In genomic region chr5:131647078-131647769, GRCh38 we compare ENCODE assay signal across 15 cellular contexts.
A peak's percentile ranks its signal among the peaks of the same experiment; 100 is the strongest.
DNase-seq lines count a peak whose midpoint lies in the region; ATAC-seq, FAIRE-seq and TF ChIP-seq lines count a peak whose summit lies in the region.
"Had no signal": no experiment of that assay in that cellular context is flagged by ENCODE, and none has a peak within 500 bp of the region (broad histone marks: within the 10 kb centered on the region; RNA-seq: fewer than 3 reads in every experiment).

No MANE protein-coding gene starts in this region.

- H2AFZ ChIP-seq in OCI-LY3 (ENCODE audit: low read depth, low read length) = no peak overlapping the region

- H3K27ac ChIP-seq in OCI-LY3 (ENCODE audit: low read length) = peak overlapping the region; percentile 38
- H3K27ac ChIP-seq: foreskin keratinocyte, vagina had no signal

- peaks cover 13% of the 10 kb centered on the region for H3K36me3 ChIP-seq in OCI-LY3 (replicated peaks; ENCODE audit: low read depth, low read length)

- peaks cover 13% of the 10 kb centered on the region for H3K4me1 ChIP-seq in OCI-LY3 (ENCODE audit: low read length)
- H3K4me1 ChIP-seq: vagina had no signal

- ATAC-seq in GM21360 (IDR thresholded peaks at IDR 0.05; ENCODE audit: unreplicated experiment) (peak; percentile 66), HG03060 (IDR thresholded peaks at IDR 0.05; ENCODE audit: low read depth, unreplicated experiment) (peak; percentile 37)
- ATAC-seq in stimulated activated naive CD8-positive, alpha-beta T cell treated with anti-CD3 and anti-CD28 coated beads, Interleukin-15, amount 100 ng/mL, for 72 hours = no peak
- ATAC-seq: foreskin keratinocyte had no signal

- H3K79me2 ChIP-seq in OCI-LY3 (ENCODE audit: low read length) = no peaks in the 10 kb centered on the region

- no peaks in the 10 kb centered on the region for H3K9me3 ChIP-seq in OCI-LY3 (ENCODE audit: insufficient read depth, low read length)
- H3K9me3 ChIP-seq: vagina had no signal

- TF ChIP-seq CTCF in GM13977 (IDR thresholded peaks at IDR 0.05; ENCODE audit: extremely low read depth, insufficient read depth, missing control alignments) (peak; percentile 9), OCI-LY3 (IDR thresholded peaks at IDR 0.05; ENCODE audit: low read depth, low read length) (no peak; the same call in 1 of the 2 replicates)

- H3K4me3 ChIP-seq in OCI-LY3 (ENCODE audit: low read length) = peak overlapping the region; percentile 45
- H3K4me3 ChIP-seq: lung, vagina had no signal

- H3K4me1 Mint-ChIP-seq in stimulated activated naive CD8-positive, alpha-beta T cell treated with anti-CD3 and anti-CD28 coated beads, Interleukin-15, amount 100 ng/mL, for 72 hours = no peaks in the 10 kb centered on the region

- FAIRE-seq in urothelium cell line (lab: Jason Lieb, UNC) = no peak

- H3K27ac Mint-ChIP-seq in stimulated activated naive CD8-positive, alpha-beta T cell treated with anti-CD3 and anti-CD28 coated beads, Interleukin-15, amount 100 ng/mL, for 72 hours = no peak overlapping the region

- no peaks in the 10 kb centered on the region for H4K20me1 ChIP-seq in OCI-LY3 (ENCODE audit: insufficient read depth, low read length)

- peak overlapping the region; percentile 68 for H3K4me2 ChIP-seq in OCI-LY3 (ENCODE audit: low read length)

- H3K4me3 Mint-ChIP-seq in stimulated activated naive CD8-positive, alpha-beta T cell treated with anti-CD3 and anti-CD28 coated beads, Interleukin-15, amount 100 ng/mL, for 72 hours = no peak overlapping the region

- in situ Hi-C loops in GM13977 (cut with MboI; ENCODE audit: low pct_unique_long_range_greater_than_20kb, low sequenced_read_pairs, unreplicated experiment) = no loop called here

- H3K27me3 Mint-ChIP-seq in stimulated activated naive CD8-positive, alpha-beta T cell treated with anti-CD3 and anti-CD28 coated beads, Interleukin-15, amount 100 ng/mL, for 72 hours = no peaks in the 10 kb centered on the region

- no peaks in the 10 kb centered on the region for H3K9me3 Mint-ChIP-seq in stimulated activated naive CD8-positive, alpha-beta T cell treated with anti-CD3 and anti-CD28 coated beads, Interleukin-15, amount 100 ng/mL, for 72 hours

- no peak overlapping the region; the same call in 1 of the 2 replicates for H3K9ac ChIP-seq in OCI-LY3 (ENCODE audit: low read length)

- DNase-seq in GM13977 (ENCODE audit: low spot score) (peak; percentile 25), urothelium cell line (ENCODE audit: low spot score) (no peak), superior temporal gyrus (ENCODE audit: extremely low spot score) (no peak), SIG-M5 treated with dmso at 0.1 percent for 504 hours (lab: John Stamatoyannopoulos, UW; ENCODE audit: unreplicated experiment) (no peak)
- DNase-seq in stimulated activated naive CD8-positive, alpha-beta T cell treated with anti-CD3 and anti-CD28 coated beads, Interleukin-15, amount 100 ng/mL, for 72 hours = no peak
- DNase-seq: activated T-cell treated with anti-CD3 and anti-CD28 coated beads, Interleukin-2, amount 50 U/mL, for 48 hours; Calu3; central memory CD4-positive, alpha-beta T cell; foreskin keratinocyte; T-helper 9 cell had no signal

- H3K27me3 ChIP-seq in OCI-LY3 (ENCODE audit: low read depth, low read length) = no peaks in the 10 kb centered on the region
- H3K27me3 ChIP-seq: foreskin keratinocyte, vagina had no signal
